18 cellular contexts compared by ENCODE assay signal in genomic region chr15:71231678-71232224, GRCh38.
"Had no signal": no experiment of that assay in that cellular context is flagged by ENCODE, and none has a peak within 500 bp of the region (broad histone marks: within the 10 kb centered on the region; RNA-seq: fewer than 3 reads in every experiment).

No MANE protein-coding gene starts in this region.

- H3K36me3 Mint-ChIP-seq: activated naive CD4-positive, alpha-beta T cell treated with anti-CD3 and anti-CD28 coated beads, Interleukin-2, amount 10 ng/mL, durations not matched to agents 7 days and 5 days had no signal

- H3K4me3 ChIP-seq: cardiac muscle cell, left lung, right lobe of liver, smooth muscle cell, thoracic aorta had no signal

- H3K27ac ChIP-seq: cardiac muscle cell, foreskin keratinocyte, left lung, right lobe of liver had no signal

- H3K4me1 ChIP-seq: foreskin keratinocyte, left lung, right lobe of liver had no signal

- H3K27me3 Mint-ChIP-seq: activated CD4-positive, alpha-beta memory T cell treated with anti-CD3 and anti-CD28 coated beads, Interleukin-2, amount 10 ng/mL, durations not matched to agents 7 days and 5 days had no signal

- H3K9me3 ChIP-seq: left lung, right lobe of liver, thoracic aorta had no signal

- H3K27ac Mint-ChIP-seq: activated CD4-positive, alpha-beta memory T cell treated with anti-CD3 and anti-CD28 coated beads, Interleukin-2, amount 10 ng/mL, durations not matched to agents 7 days and 5 days; activated naive CD4-positive, alpha-beta T cell treated with anti-CD3 and anti-CD28 coated beads, Interleukin-2, amount 10 ng/mL, durations not matched to agents 7 days and 5 days; activated T-cell treated with anti-CD3 and anti-CD28 coated beads, Interleukin-2, amount 50 U/mL, for 72 hours had no signal

- DNase-seq: activated CD4-positive, alpha-beta memory T cell treated with anti-CD3 and anti-CD28 coated beads, Interleukin-2, amount 10 ng/mL, durations not matched to agents 7 days and 5 days; activated CD4-positive, alpha-beta T cell treated with anti-CD3 and anti-CD28 coated beads for 48 hours; activated effector memory CD4-positive, alpha-beta T cell treated with Interleukin-2 at 50 U/mL for 16 hours; activated naive CD4-positive, alpha-beta T cell treated with anti-CD3 and anti-CD28 coated beads, Interleukin-2, amount 10 ng/mL, durations not matched to agents 7 days and 5 days; activated T-cell treated with anti-CD3 and anti-CD28 coated beads, Interleukin-2, amount 50 U/mL, for 72 hours; effector CD4-positive, alpha-beta T cell; foreskin keratinocyte; kidney; left lung; mammary epithelial cell; nucleus accumbens; right lobe of liver; stimulated activated CD4-positive, alpha-beta T cell treated with anti-CD3 and anti-CD28 coated beads, Interleukin-2, amount 100 ng/mL, for 48 hours; stimulated activated CD8-positive, alpha-beta memory T cell treated with anti-CD3 and anti-CD28 coated beads, Interleukin-4, amount 100 ng/mL, for 48 hours; stimulated activated naive CD4-positive, alpha-beta T cell had no signal

- H3K4me2 ChIP-seq: smooth muscle cell had no signal

- H3K4me1 Mint-ChIP-seq: activated CD4-positive, alpha-beta memory T cell treated with anti-CD3 and anti-CD28 coated beads, Interleukin-2, amount 10 ng/mL, durations not matched to agents 7 days and 5 days; activated naive CD4-positive, alpha-beta T cell treated with anti-CD3 and anti-CD28 coated beads, Interleukin-2, amount 10 ng/mL, durations not matched to agents 7 days and 5 days had no signal

- ATAC-seq: activated T-cell treated with anti-CD3 and anti-CD28 coated beads, Interleukin-2, amount 50 U/mL, for 72 hours; foreskin keratinocyte; left lung; right lobe of liver had no signal

- H3K27me3 ChIP-seq: cardiac muscle cell, foreskin keratinocyte, left lung, right lobe of liver had no signal

- H3K36me3 ChIP-seq: cardiac muscle cell, left lung, right lobe of liver, thoracic aorta had no signal

- H3K4me3 Mint-ChIP-seq: activated CD4-positive, alpha-beta memory T cell treated with anti-CD3 and anti-CD28 coated beads, Interleukin-2, amount 10 ng/mL, durations not matched to agents 7 days and 5 days; activated naive CD4-positive, alpha-beta T cell treated with anti-CD3 and anti-CD28 coated beads, Interleukin-2, amount 10 ng/mL, durations not matched to agents 7 days and 5 days; activated T-cell treated with anti-CD3 and anti-CD28 coated beads, Interleukin-2, amount 50 U/mL, for 72 hours had no signal

- H3K9me3 Mint-ChIP-seq: activated CD4-positive, alpha-beta memory T cell treated with anti-CD3 and anti-CD28 coated beads, Interleukin-2, amount 10 ng/mL, durations not matched to agents 7 days and 5 days; activated naive CD4-positive, alpha-beta T cell treated with anti-CD3 and anti-CD28 coated beads, Interleukin-2, amount 10 ng/mL, durations not matched to agents 7 days and 5 days; activated T-cell treated with anti-CD3 and anti-CD28 coated beads, Interleukin-2, amount 50 U/mL, for 72 hours had no signal
